In the genomic region with DNA sequence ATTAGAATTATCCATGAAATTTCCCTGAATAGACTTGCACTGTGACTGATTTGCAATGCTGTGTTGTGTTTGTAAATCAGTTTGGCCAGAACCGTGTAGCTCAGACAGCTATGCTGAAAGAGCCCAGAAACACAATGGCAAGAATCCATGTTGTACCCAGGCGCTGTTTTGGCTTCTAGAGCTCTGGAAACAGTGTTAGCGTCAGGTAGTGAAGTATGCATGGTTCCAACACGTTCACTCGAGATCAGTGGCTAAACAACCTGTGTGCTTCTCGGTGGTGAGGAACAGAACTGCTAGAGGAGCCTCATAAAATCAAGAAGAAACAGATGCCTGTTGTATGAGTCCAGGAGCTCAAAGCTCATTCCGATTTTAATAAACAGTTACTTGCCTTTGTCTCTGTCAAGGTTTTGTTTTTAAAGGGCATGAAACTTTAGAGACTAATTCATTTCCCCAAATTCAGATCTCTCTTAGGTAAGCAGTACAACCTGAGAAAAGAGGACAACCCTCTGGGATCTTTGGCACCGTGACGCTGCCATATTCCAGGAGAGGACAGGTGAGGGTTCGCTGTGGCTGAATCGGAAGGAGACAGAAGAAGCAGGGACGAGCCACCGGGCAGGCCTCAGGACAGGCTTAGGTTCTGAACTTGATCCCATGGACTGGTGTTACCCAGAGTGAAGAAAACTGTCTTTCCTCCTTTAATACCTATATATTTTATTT, we compare ENCODE assay signal across 8 cellular contexts. TPM values are rescaled to one million over a fixed set of nuclear protein-coding genes. Genes with fewer than 3 reads are reported as not detected.
DNase-seq lines count a peak whose midpoint lies in the region; ATAC-seq, FAIRE-seq and TF ChIP-seq lines count a peak whose summit lies in the region.

No MANE protein-coding gene starts in this region.

- DNase-seq in Calu3 = no peak
- DNase-seq in Jurkat, Clone E6-1 (ENCODE audit: low read depth, low spot score) = peak; percentile 32
- DNase-seq in astrocyte (ENCODE audit: low read depth) = no peak
- DNase-seq in naive B cell = no peak
- no peak for DNase-seq in NCI-H187 treated with DMSO at 0.1 percent for 48 hours (lab: John Stamatoyannopoulos, UW)
- DNase-seq in activated gamma-delta T cell (lab: John Stamatoyannopoulos, UW) = no peak

- H3K9me3 ChIP-seq in astrocyte (ENCODE audit: insufficient read depth, low read depth, low read length) = no peaks in the 10 kb centered on the region

- H3K4me3 ChIP-seq in Jurkat, Clone E6-1 (ENCODE audit: low read length) = peak overlapping the region; percentile 48
- peak overlapping the region; percentile 51 for H3K4me3 ChIP-seq in astrocyte (ENCODE audit: insufficient read depth, low read depth, low read length)

- intact Hi-C loops in Calu3 (cut with micrococcal nuclease; ENCODE audit: unreplicated experiment) = loop anchor here (1.0 to 2.0 kb wide), 2 partner anchors 186 to 444 kb away; no protein-coding TSS in a partner anchor

- peaks cover 59% of the 10 kb centered on the region for H3K36me3 Mint-ChIP-seq in Calu3 (ENCODE audit: insufficient read depth, unreplicated experiment)
- peaks cover 11% of the 10 kb centered on the region for H3K36me3 Mint-ChIP-seq in astrocyte (ENCODE audit: low read depth, unreplicated experiment)
- no peaks in the 10 kb centered on the region for H3K36me3 Mint-ChIP-seq in naive B cell

- no peak overlapping the region for H2AFZ ChIP-seq in astrocyte (ENCODE audit: low read depth, low read length)

- CTCF ChIA-PET in Calu3 (lab: Charles Lee) = interaction anchor here (0.6 to 2.4 kb wide), 7 partner anchors 24 to 1058 kb away, joined by 3 to 7 read pairs (median 3); a partner anchor contains a TSS

- peaks cover 18% of the 10 kb centered on the region for H3K4me1 Mint-ChIP-seq in Calu3 (ENCODE audit: low read depth, unreplicated experiment)
- peaks cover 4% of the 10 kb centered on the region for H3K4me1 Mint-ChIP-seq in astrocyte (ENCODE audit: low read depth, unreplicated experiment)
- peaks cover 11 to 13% (median 12%) of the 10 kb centered on the region in 3 donors for H3K4me1 Mint-ChIP-seq in naive B cell

- H3K27me3 Mint-ChIP-seq in Calu3 (ENCODE audit: unreplicated experiment) (no peaks in the 10 kb centered on the region), astrocyte (ENCODE audit: low read depth, unreplicated experiment) (peaks cover 2% of the 10 kb centered on the region), naive B cell (no peaks in the 10 kb centered on the region)

- H3K27ac ChIP-seq in astrocyte (ENCODE audit: low read depth, low read length) = no peak overlapping the region

- H4K20me1 ChIP-seq in astrocyte (ENCODE audit: insufficient read depth, low read length) = peaks cover 11% of the 10 kb centered on the region

- no peak for FAIRE-seq in astrocyte (lab: Jason Lieb, UNC)

- H3K4me1 ChIP-seq in astrocyte (ENCODE audit: insufficient read depth, low read length) = peaks cover 9% of the 10 kb centered on the region

- no peaks in the 10 kb centered on the region for H3K9me3 Mint-ChIP-seq in Calu3 (ENCODE audit: low read depth, unreplicated experiment)
- no peaks in the 10 kb centered on the region for H3K9me3 Mint-ChIP-seq in astrocyte (ENCODE audit: unreplicated experiment)
- no peaks in the 10 kb centered on the region for H3K9me3 Mint-ChIP-seq in naive B cell

- ATAC-seq in naive B cell (ENCODE audit: low read depth in 2 of 2) (no peak), HG02763 (IDR thresholded peaks at IDR 0.05; ENCODE audit: unreplicated experiment) (no peak), HG02610 (IDR thresholded peaks at IDR 0.05; ENCODE audit: unreplicated experiment) (no peak)

- H3K27me3 ChIP-seq in astrocyte (ENCODE audit: insufficient read depth, low read length) = no peaks in the 10 kb centered on the region

- H3K79me2 ChIP-seq in astrocyte (ENCODE audit: insufficient read depth, low read length) = no peaks in the 10 kb centered on the region

- H3K27ac Mint-ChIP-seq in Calu3 (ENCODE audit: unreplicated experiment) = peak overlapping the region; percentile 70
- no peak overlapping the region for H3K27ac Mint-ChIP-seq in astrocyte (ENCODE audit: unreplicated experiment)
- H3K27ac Mint-ChIP-seq in naive B cell = peak overlapping the region in 5 of 6 donors; percentile 11 to 79 (median 49)

- H3K4me2 ChIP-seq in astrocyte (ENCODE audit: low read length) = peak overlapping the region; percentile 90

- H3K4me3 Mint-ChIP-seq in Calu3 (ENCODE audit: low read depth, unreplicated experiment) (peak overlapping the region; percentile 65), astrocyte (ENCODE audit: unreplicated experiment) (peak overlapping the region; percentile 58), naive B cell (peak overlapping the region; percentile 76 to 90 (median 86))

- no TSS peak for BruUV-seq in Calu3 (replicated peaks; lab: Mats Ljungman, UMichigan)

- H3K36me3 ChIP-seq in astrocyte (ENCODE audit: insufficient read depth, low read length) = peaks cover 3% of the 10 kb centered on the region

- peak overlapping the region; percentile 84 for H3K9ac ChIP-seq in astrocyte (ENCODE audit: low read length)

- TF ChIP-seq CTCF in Calu3 (IDR thresholded peaks at IDR 0.05; ENCODE audit: unreplicated experiment) = no peak
- no peak for TF ChIP-seq CTCF in astrocyte (IDR thresholded peaks at IDR 0.05; ENCODE audit: insufficient read depth, low read depth, low read length)

RNA-seq across cellular contexts. Expression of a gene that starts 43.6 kb away (rescaled TPM):
- total RNA-seq in Calu3 (2022) (98.1 and 105 TPM in 2 replicates), astrocyte (116 and 127 TPM in 2 replicates)
- polyA plus RNA-seq in Jurkat, Clone E6-1 (2012; ENCODE audit: insufficient read depth, insufficient read length) = 74.3 TPM
- 10 to 100 TPM; 51.7 to 93.6 (median 63.2) TPM for polyA plus RNA-seq in naive B cell (ENCODE audit: low read depth in 6 of 6)
